19 cellular contexts compared by ENCODE assay signal in the genomic region with DNA sequence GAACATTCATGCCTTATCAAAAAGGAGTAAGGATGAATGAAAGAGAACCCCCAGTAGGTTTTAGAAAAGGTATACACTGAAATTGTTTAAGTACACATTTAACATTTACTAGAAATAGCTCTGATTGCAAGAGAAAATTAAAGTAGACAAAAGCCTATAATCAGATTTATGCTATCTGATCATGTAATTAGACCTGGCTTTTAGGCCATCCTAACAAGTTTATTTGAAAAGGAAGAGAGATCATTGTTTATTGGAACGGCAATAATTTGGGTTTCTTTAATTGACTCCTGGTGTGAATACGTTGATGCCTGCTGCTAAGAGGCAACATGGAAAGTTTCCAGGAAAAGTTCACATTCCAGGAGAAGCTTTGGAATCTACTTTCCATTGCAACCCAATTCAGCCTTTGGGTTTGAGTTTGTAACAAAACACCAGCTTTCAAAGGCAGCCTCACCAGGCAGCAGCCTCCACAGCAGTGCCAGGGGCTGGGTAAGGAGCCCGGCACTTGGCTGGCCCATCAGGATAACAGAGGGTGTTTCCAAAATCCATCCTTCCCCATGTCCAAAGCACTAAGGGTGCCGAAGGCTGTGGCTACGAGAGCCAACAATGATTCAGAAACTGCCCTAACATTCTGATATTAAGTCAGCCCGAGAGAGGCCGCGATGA. TPM values are rescaled to one million over a fixed set of nuclear protein-coding genes. Genes with fewer than 3 reads are reported as not detected.
DNase-seq lines count a peak whose midpoint lies in the region; ATAC-seq, FAIRE-seq and TF ChIP-seq lines count a peak whose summit lies in the region.
"Had no signal": no experiment of that assay in that cellular context is flagged by ENCODE, and none has a peak within 500 bp of the region (broad histone marks: within the 10 kb centered on the region; RNA-seq: fewer than 3 reads in every experiment).

No MANE protein-coding gene starts in this region.

- intact Hi-C loops in heart left ventricle (cut with DNase I) (loop anchor here in 2 of 10 donors (5.0 to 10.0 kb wide), 2 partner anchors 187 to 189 kb away; no protein-coding TSS in a partner anchor), left ventricle myocardium inferior (cut with micrococcal nuclease) (loop anchor here (10.0 kb wide), 1 partner anchor 187 kb away; no protein-coding TSS in a partner anchor)

- no peaks in the 10 kb centered on the region for H3K79me2 ChIP-seq in astrocyte (ENCODE audit: insufficient read depth, low read length)

- no peak overlapping the region for H2AFZ ChIP-seq in astrocyte (ENCODE audit: low read depth, low read length)

- H3K36me3 ChIP-seq in heart left ventricle (no peaks in the 10 kb centered on the region), left ventricle myocardium inferior (no peaks in the 10 kb centered on the region), astrocyte (ENCODE audit: insufficient read depth, low read length) (no peaks in the 10 kb centered on the region)
- H3K36me3 ChIP-seq: gastrocnemius medialis had no signal

- ATAC-seq in heart left ventricle (peak in 3 of 4 donors; percentile 18 to 44 (median 38)), left lobe of liver (no peak), HG03039 (IDR thresholded peaks at IDR 0.05; ENCODE audit: unreplicated experiment) (no peak), GM21515 (IDR thresholded peaks at IDR 0.05; ENCODE audit: unreplicated experiment) (no peak)
- ATAC-seq: gastrocnemius medialis had no signal

- WGBS in heart left ventricle, 4 donors, result 38 to 63% (median 53%) methylated on average over 8 of the region's 8 CpGs

- H3K4me1 Mint-ChIP-seq in astrocyte (ENCODE audit: low read depth, unreplicated experiment), result peaks cover 2% of the 10 kb centered on the region

- H3K4me3 Mint-ChIP-seq in astrocyte (ENCODE audit: unreplicated experiment), result no peak overlapping the region

- H4K20me1 ChIP-seq in astrocyte (ENCODE audit: insufficient read depth, low read length), result no peaks in the 10 kb centered on the region

- peaks cover 29% of the 10 kb centered on the region for H3K27me3 Mint-ChIP-seq in astrocyte (ENCODE audit: low read depth, unreplicated experiment)

- no peak for TF ChIP-seq POLR2A in heart left ventricle (IDR thresholded peaks at IDR 0.05)

- peak; percentile 62 for FAIRE-seq in astrocyte (lab: Jason Lieb, UNC)
- FAIRE-seq: GM19239 had no signal

- H3K9ac ChIP-seq in astrocyte (ENCODE audit: low read length), result no peak overlapping the region

- H3K9me3 ChIP-seq in heart left ventricle, result no peaks in the 10 kb centered on the region
- H3K9me3 ChIP-seq in left ventricle myocardium inferior (replicated peaks), result no peaks in the 10 kb centered on the region
- H3K9me3 ChIP-seq in astrocyte (ENCODE audit: insufficient read depth, low read depth, low read length), result no peaks in the 10 kb centered on the region
- H3K9me3 ChIP-seq: gastrocnemius medialis had no signal

- peak overlapping the region; percentile 64 for H3K4me2 ChIP-seq in astrocyte (ENCODE audit: low read length)

- DNase-seq in heart left ventricle, result no peak
- DNase-seq in left ventricle myocardium inferior, result no peak
- peak; percentile 71 for DNase-seq in astrocyte (ENCODE audit: low read depth)
- DNase-seq in medulla oblongata (ENCODE audit: extremely low spot score), result peak; percentile 68
- no peak for DNase-seq in left lobe of liver (ENCODE audit: low spot score)
- no peak for DNase-seq in GDM1 (lab: John Stamatoyannopoulos, UW)
- DNase-seq: activated gamma-delta T cell; COR-L47; effector CD8-positive, alpha-beta T cell; gastrocnemius medialis; NCI-H1417; stimulated activated CD4-positive, alpha-beta T cell treated with anti-CD3 and anti-CD28 coated beads, Interleukin-4, amount 100 ng/mL, for 24 hours had no signal

- H3K36me3 Mint-ChIP-seq in astrocyte (ENCODE audit: low read depth, unreplicated experiment), result no peaks in the 10 kb centered on the region
- H3K36me3 Mint-ChIP-seq: brain had no signal

- peaks cover 0 to 10% (median 0%) of the 10 kb centered on the region in 9 donors for H3K27me3 ChIP-seq in heart left ventricle
- H3K27me3 ChIP-seq in left ventricle myocardium inferior (ENCODE audit: low read depth), result peaks cover 29% of the 10 kb centered on the region
- H3K27me3 ChIP-seq in astrocyte (ENCODE audit: insufficient read depth, low read length), result peaks cover 3% of the 10 kb centered on the region
- H3K27me3 ChIP-seq: gastrocnemius medialis had no signal

- H3K9me3 Mint-ChIP-seq in astrocyte (ENCODE audit: unreplicated experiment), result peaks cover 3% of the 10 kb centered on the region

- H3K27ac Mint-ChIP-seq in astrocyte (ENCODE audit: unreplicated experiment), result no peak overlapping the region

- H3K27ac ChIP-seq in heart left ventricle, result peak overlapping the region in 1 of 12 donors; percentile 15
- no peak overlapping the region for H3K27ac ChIP-seq in left ventricle myocardium inferior (replicated peaks)
- H3K27ac ChIP-seq in astrocyte (ENCODE audit: low read depth, low read length), result no peak overlapping the region
- H3K27ac ChIP-seq: gastrocnemius medialis had no signal

- TF ChIP-seq CTCF in heart left ventricle (IDR thresholded peaks at IDR 0.05), result no peak
- no peak for TF ChIP-seq CTCF in left ventricle myocardium inferior (IDR thresholded peaks at IDR 0.05; ENCODE audit: borderline replicate concordance)
- no peak for TF ChIP-seq CTCF in astrocyte (IDR thresholded peaks at IDR 0.05; ENCODE audit: insufficient read depth, low read depth, low read length)

- H3K4me1 ChIP-seq in heart left ventricle (peaks cover 0 to 14% (median 0%) of the 10 kb centered on the region in 12 donors), left ventricle myocardium inferior (peaks cover 19% of the 10 kb centered on the region), astrocyte (ENCODE audit: insufficient read depth, low read length) (peaks cover 6% of the 10 kb centered on the region)

- H3K4me3 ChIP-seq in heart left ventricle (no peak overlapping the region), left ventricle myocardium inferior (no peak overlapping the region), astrocyte (ENCODE audit: insufficient read depth, low read depth, low read length) (no peak overlapping the region)
- H3K4me3 ChIP-seq: gastrocnemius medialis had no signal

RNA-seq across cellular contexts. Expression of gene FZD7, which starts 18.0 kb away (rescaled TPM):
- total RNA-seq in heart left ventricle, result 10 to 100 TPM; 11.3 to 42.0 (median 25.5) TPM
- 1 to 10 TPM; 1.7 to 8.8 TPM for polyA plus RNA-seq in heart left ventricle
- 35.2 TPM for total RNA-seq in left ventricle myocardium inferior
- total RNA-seq in astrocyte, result 61.5 and 65.9 TPM in 2 replicates
- 0.75 TPM for total RNA-seq in left lobe of liver

RNA-seq across cellular contexts. Expression of gene KIAA2012, which starts 21.4 kb away (rescaled TPM):
- under 1 TPM in 1 of 9 donors, not detected in 8; 0.08 TPM for total RNA-seq in heart left ventricle
- not detected for polyA plus RNA-seq in heart left ventricle
- not detected for total RNA-seq in left ventricle myocardium inferior
- not detected in 2 replicates for total RNA-seq in astrocyte
- 0.30 TPM for total RNA-seq in left lobe of liver
- total RNA-seq: activated CD8-positive, alpha-beta memory T cell treated with anti-CD3 and anti-CD28 coated beads for 36 hours; gastrocnemius medialis; renal cortical epithelial cell; ureter had no signal

Comparison
In these comparisons a context has a peak if more than half of its experiments do, and no peak if none do; other contexts are left out.
1. ATAC-seq: peak in heart left ventricle (3 of 4); none in left lobe of liver (single experiment), HG03039 (single experiment) and GM21515 (single experiment).
2. DNase-seq: peak in astrocyte (single experiment) and medulla oblongata (single experiment); none in heart left ventricle (0 of 5), left ventricle myocardium inferior (single experiment), left lobe of liver (single experiment) and GDM1 (single experiment).